Comparison of ENCODE assay signal across 12 cellular contexts in the genomic region with DNA sequence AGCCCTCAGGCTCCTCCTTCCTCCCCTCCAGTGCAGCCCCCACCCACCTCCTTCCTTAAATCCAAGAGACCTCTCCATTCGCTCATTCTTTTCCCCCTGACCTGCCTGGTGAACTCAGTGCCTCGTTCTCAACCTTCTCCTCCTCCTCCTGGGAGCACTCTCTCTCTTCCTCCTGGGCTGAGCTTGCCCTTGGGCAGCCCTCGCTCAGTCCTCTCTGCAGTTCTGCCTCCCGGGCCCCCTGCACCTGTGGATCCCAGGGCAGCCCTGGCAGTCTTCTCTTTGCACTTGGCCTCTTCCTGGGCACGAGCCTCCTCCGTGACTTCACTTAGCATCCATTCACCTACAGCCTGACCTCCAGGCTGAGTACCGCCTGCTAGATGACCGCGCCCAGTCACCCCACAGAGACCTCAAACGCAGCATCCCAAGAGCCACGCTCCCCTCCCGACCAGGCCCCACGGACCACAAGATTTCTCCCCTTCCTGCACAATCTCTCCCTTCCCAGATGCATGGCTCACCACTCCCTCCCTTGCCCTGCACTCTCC.
"Had no signal": no experiment of that assay in that cellular context is flagged by ENCODE, and none has a peak within 500 bp of the region (broad histone marks: within the 10 kb centered on the region; RNA-seq: fewer than 3 reads in every experiment).

No MANE protein-coding gene starts in this region.

- ATAC-seq: activated CD4-positive, CD25-positive, alpha-beta regulatory T cell treated with anti-CD3 and anti-CD28 coated beads, Interleukin-2, amount 50 U/mL, for 24 hours; left cardiac atrium; mucosa of descending colon had no signal

- H3K4me3 ChIP-seq: ascending aorta, esophagus squamous epithelium, mucosa of descending colon, right atrium auricular region, tibial nerve had no signal

- H3K27me3 ChIP-seq: ascending aorta, right atrium auricular region, tibial nerve had no signal

- FAIRE-seq: colon, small intestine had no signal

- H3K4me1 ChIP-seq: ascending aorta, esophagus squamous epithelium, tibial nerve had no signal

- H3K36me3 ChIP-seq: ascending aorta, esophagus squamous epithelium, right atrium auricular region, tibial nerve had no signal

- H3K9me3 ChIP-seq: ascending aorta, esophagus squamous epithelium, mucosa of descending colon, right atrium auricular region, tibial nerve had no signal

- DNase-seq: activated CD4-positive, alpha-beta T cell treated with anti-CD3 and anti-CD28 coated beads, Interleukin-2, amount 50 U/mL, for 48 hours; activated T-cell treated with anti-CD3 and anti-CD28 coated beads, Interleukin-2, amount 50 U/mL, for 48 hours; esophagus squamous epithelium; foreskin fibroblast; left cardiac atrium; mucosa of descending colon; small intestine had no signal

- H3K27ac ChIP-seq: ascending aorta, esophagus squamous epithelium, right atrium auricular region, tibial nerve had no signal
